Comparison of ENCODE assay signal across 1 cellular context in genomic region chr14:77033622-77034521, GRCh38.
TF ChIP-seq lines count a peak whose summit lies in the region.

No MANE protein-coding gene starts in this region.

TF ChIP-seq in HepG2, 621 proteins besides CTCF, POLR2A, EP300 and RAD21 (continued from another document and continues in another):
- no peak for TF ChIP-seq ZBTB2 (CRISPR knock-in tag; IDR thresholded peaks at IDR 0.05; ENCODE audit: low read depth)
- TF ChIP-seq ZNF382 (CRISPR knock-in tag; IDR thresholded peaks at IDR 0.05; ENCODE audit: borderline replicate concordance): no peak
- TF ChIP-seq ARNT (IDR thresholded peaks at IDR 0.05): no peak
- TF ChIP-seq SSRP1 (CRISPR knock-in tag; IDR thresholded peaks at IDR 0.05): no peak; the same call in 1 of the 2 replicates
- TF ChIP-seq, protein P1, sequence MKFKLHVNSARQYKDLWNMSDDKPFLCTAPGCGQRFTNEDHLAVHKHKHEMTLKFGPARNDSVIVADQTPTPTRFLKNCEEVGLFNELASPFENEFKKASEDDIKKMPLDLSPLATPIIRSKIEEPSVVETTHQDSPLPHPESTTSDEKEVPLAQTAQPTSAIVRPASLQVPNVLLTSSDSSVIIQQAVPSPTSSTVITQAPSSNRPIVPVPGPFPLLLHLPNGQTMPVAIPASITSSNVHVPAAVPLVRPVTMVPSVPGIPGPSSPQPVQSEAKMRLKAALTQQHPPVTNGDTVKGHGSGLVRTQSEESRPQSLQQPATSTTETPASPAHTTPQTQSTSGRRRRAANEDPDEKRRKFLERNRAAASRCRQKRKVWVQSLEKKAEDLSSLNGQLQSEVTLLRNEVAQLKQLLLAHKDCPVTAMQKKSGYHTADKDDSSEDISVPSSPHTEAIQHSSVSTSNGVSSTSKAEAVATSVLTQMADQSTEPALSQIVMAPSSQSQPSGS (CRISPR knock-in tag; IDR thresholded peaks at IDR 0.05): peak; percentile 36; the same call in 1 of the 2 replicates
- TF ChIP-seq ZNF224 (CRISPR knock-in tag; IDR thresholded peaks at IDR 0.05): no peak
- TF ChIP-seq YY1 (IDR thresholded peaks at IDR 0.05; ENCODE audit: insufficient read depth, insufficient replicate concordance, low read depth, low read length): no peak
- TF ChIP-seq ZNF253 (CRISPR knock-in tag; IDR thresholded peaks at IDR 0.05; ENCODE audit: borderline replicate concordance): no peak
- no peak for TF ChIP-seq HES4 (CRISPR knock-in tag; IDR thresholded peaks at IDR 0.05; ENCODE audit: borderline replicate concordance)
- TF ChIP-seq ZNF709 (CRISPR knock-in tag; IDR thresholded peaks at IDR 0.05): 0 out of 2 replicates have a peak, but pooled peaks have one; percentile 39
- no peak for TF ChIP-seq ATF6 (CRISPR knock-in tag; conservative IDR thresholded peaks at IDR 0.05)
- peak; percentile 62 for TF ChIP-seq KDM5B (CRISPR knock-in tag; IDR thresholded peaks at IDR 0.05; ENCODE audit: borderline replicate concordance)
- TF ChIP-seq, protein P2, sequence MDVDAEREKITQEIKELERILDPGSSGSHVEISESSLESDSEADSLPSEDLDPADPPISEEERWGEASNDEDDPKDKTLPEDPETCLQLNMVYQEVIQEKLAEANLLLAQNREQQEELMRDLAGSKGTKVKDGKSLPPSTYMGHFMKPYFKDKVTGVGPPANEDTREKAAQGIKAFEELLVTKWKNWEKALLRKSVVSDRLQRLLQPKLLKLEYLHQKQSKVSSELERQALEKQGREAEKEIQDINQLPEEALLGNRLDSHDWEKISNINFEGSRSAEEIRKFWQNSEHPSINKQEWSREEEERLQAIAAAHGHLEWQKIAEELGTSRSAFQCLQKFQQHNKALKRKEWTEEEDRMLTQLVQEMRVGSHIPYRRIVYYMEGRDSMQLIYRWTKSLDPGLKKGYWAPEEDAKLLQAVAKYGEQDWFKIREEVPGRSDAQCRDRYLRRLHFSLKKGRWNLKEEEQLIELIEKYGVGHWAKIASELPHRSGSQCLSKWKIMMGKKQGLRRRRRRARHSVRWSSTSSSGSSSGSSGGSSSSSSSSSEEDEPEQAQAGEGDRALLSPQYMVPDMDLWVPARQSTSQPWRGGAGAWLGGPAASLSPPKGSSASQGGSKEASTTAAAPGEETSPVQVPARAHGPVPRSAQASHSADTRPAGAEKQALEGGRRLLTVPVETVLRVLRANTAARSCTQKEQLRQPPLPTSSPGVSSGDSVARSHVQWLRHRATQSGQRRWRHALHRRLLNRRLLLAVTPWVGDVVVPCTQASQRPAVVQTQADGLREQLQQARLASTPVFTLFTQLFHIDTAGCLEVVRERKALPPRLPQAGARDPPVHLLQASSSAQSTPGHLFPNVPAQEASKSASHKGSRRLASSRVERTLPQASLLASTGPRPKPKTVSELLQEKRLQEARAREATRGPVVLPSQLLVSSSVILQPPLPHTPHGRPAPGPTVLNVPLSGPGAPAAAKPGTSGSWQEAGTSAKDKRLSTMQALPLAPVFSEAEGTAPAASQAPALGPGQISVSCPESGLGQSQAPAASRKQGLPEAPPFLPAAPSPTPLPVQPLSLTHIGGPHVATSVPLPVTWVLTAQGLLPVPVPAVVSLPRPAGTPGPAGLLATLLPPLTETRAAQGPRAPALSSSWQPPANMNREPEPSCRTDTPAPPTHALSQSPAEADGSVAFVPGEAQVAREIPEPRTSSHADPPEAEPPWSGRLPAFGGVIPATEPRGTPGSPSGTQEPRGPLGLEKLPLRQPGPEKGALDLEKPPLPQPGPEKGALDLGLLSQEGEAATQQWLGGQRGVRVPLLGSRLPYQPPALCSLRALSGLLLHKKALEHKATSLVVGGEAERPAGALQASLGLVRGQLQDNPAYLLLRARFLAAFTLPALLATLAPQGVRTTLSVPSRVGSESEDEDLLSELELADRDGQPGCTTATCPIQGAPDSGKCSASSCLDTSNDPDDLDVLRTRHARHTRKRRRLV (CRISPR knock-in tag; IDR thresholded peaks at IDR 0.05): no peak
- TF ChIP-seq HDAC2 (CRISPR knock-in tag; IDR thresholded peaks at IDR 0.05): peak; percentile 85
- no peak; the same call in 1 of the 2 replicates for TF ChIP-seq FIP1L1 (IDR thresholded peaks at IDR 0.05; ENCODE audit: borderline replicate concordance, insufficient read depth, low read depth, low read length)
- peak; percentile 66 for TF ChIP-seq UBTF (CRISPR knock-in tag; IDR thresholded peaks at IDR 0.05)
- TF ChIP-seq ZNF256 (CRISPR knock-in tag; conservative IDR thresholded peaks at IDR 0.05): no peak
- TF ChIP-seq, protein P3, sequence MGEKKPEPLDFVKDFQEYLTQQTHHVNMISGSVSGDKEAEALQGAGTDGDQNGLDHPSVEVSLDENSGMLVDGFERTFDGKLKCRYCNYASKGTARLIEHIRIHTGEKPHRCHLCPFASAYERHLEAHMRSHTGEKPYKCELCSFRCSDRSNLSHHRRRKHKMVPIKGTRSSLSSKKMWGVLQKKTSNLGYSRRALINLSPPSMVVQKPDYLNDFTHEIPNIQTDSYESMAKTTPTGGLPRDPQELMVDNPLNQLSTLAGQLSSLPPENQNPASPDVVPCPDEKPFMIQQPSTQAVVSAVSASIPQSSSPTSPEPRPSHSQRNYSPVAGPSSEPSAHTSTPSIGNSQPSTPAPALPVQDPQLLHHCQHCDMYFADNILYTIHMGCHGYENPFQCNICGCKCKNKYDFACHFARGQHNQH (CRISPR knock-in tag; IDR thresholded peaks at IDR 0.05): peak; percentile 61; the same call in 1 of the 2 replicates
- TF ChIP-seq HOXA7 (CRISPR knock-in tag; IDR thresholded peaks at IDR 0.05): no peak
- TF ChIP-seq ATAD3A (CRISPR knock-in tag; IDR thresholded peaks at IDR 0.05): no peak
- no peak for TF ChIP-seq ATF1 (CRISPR knock-in tag; IDR thresholded peaks at IDR 0.05)
- TF ChIP-seq CENPT (CRISPR knock-in tag; IDR thresholded peaks at IDR 0.05; ENCODE audit: low read depth): no peak
- no peak for TF ChIP-seq ZFP82 (CRISPR knock-in tag; IDR thresholded peaks at IDR 0.05; ENCODE audit: borderline replicate concordance)
- TF ChIP-seq NR2F1 (CRISPR knock-in tag; IDR thresholded peaks at IDR 0.05): peak; percentile 91 to 93
- TF ChIP-seq ZNF484 (CRISPR knock-in tag; IDR thresholded peaks at IDR 0.05; ENCODE audit: borderline replicate concordance, low read depth): no peak
- TF ChIP-seq, protein P4, sequence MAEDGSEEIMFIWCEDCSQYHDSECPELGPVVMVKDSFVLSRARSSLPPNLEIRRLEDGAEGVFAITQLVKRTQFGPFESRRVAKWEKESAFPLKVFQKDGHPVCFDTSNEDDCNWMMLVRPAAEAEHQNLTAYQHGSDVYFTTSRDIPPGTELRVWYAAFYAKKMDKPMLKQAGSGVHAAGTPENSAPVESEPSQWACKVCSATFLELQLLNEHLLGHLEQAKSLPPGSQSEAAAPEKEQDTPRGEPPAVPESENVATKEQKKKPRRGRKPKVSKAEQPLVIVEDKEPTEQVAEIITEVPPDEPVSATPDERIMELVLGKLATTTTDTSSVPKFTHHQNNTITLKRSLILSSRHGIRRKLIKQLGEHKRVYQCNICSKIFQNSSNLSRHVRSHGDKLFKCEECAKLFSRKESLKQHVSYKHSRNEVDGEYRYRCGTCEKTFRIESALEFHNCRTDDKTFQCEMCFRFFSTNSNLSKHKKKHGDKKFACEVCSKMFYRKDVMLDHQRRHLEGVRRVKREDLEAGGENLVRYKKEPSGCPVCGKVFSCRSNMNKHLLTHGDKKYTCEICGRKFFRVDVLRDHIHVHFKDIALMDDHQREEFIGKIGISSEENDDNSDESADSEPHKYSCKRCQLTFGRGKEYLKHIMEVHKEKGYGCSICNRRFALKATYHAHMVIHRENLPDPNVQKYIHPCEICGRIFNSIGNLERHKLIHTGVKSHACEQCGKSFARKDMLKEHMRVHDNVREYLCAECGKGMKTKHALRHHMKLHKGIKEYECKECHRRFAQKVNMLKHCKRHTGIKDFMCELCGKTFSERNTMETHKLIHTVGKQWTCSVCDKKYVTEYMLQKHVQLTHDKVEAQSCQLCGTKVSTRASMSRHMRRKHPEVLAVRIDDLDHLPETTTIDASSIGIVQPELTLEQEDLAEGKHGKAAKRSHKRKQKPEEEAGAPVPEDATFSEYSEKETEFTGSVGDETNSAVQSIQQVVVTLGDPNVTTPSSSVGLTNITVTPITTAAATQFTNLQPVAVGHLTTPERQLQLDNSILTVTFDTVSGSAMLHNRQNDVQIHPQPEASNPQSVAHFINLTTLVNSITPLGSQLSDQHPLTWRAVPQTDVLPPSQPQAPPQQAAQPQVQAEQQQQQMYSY (CRISPR knock-in tag; IDR thresholded peaks at IDR 0.05): no peak
- no peak for TF ChIP-seq ZNF619 (CRISPR knock-in tag; IDR thresholded peaks at IDR 0.05)
- peak; percentile 26; the same call in 1 of the 2 replicates for TF ChIP-seq KMT2B (CRISPR knock-in tag; IDR thresholded peaks at IDR 0.05)
- TF ChIP-seq, protein P5, sequence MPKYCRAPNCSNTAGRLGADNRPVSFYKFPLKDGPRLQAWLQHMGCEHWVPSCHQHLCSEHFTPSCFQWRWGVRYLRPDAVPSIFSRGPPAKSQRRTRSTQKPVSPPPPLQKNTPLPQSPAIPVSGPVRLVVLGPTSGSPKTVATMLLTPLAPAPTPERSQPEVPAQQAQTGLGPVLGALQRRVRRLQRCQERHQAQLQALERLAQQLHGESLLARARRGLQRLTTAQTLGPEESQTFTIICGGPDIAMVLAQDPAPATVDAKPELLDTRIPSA (CRISPR knock-in tag; IDR thresholded peaks at IDR 0.05; ENCODE audit: borderline replicate concordance): no peak
- TF ChIP-seq NR3C1 (CRISPR knock-in tag; IDR thresholded peaks at IDR 0.05): no peak
- no peak for TF ChIP-seq GLI4 (CRISPR knock-in tag; IDR thresholded peaks at IDR 0.05; ENCODE audit: borderline replicate concordance)
- TF ChIP-seq ZNF329 (CRISPR knock-in tag; IDR thresholded peaks at IDR 0.05; ENCODE audit: low read depth): no peak
- TF ChIP-seq ZNF703 (CRISPR knock-in tag; IDR thresholded peaks at IDR 0.05; ENCODE audit: borderline replicate concordance): no peak
- TF ChIP-seq, protein P6, sequence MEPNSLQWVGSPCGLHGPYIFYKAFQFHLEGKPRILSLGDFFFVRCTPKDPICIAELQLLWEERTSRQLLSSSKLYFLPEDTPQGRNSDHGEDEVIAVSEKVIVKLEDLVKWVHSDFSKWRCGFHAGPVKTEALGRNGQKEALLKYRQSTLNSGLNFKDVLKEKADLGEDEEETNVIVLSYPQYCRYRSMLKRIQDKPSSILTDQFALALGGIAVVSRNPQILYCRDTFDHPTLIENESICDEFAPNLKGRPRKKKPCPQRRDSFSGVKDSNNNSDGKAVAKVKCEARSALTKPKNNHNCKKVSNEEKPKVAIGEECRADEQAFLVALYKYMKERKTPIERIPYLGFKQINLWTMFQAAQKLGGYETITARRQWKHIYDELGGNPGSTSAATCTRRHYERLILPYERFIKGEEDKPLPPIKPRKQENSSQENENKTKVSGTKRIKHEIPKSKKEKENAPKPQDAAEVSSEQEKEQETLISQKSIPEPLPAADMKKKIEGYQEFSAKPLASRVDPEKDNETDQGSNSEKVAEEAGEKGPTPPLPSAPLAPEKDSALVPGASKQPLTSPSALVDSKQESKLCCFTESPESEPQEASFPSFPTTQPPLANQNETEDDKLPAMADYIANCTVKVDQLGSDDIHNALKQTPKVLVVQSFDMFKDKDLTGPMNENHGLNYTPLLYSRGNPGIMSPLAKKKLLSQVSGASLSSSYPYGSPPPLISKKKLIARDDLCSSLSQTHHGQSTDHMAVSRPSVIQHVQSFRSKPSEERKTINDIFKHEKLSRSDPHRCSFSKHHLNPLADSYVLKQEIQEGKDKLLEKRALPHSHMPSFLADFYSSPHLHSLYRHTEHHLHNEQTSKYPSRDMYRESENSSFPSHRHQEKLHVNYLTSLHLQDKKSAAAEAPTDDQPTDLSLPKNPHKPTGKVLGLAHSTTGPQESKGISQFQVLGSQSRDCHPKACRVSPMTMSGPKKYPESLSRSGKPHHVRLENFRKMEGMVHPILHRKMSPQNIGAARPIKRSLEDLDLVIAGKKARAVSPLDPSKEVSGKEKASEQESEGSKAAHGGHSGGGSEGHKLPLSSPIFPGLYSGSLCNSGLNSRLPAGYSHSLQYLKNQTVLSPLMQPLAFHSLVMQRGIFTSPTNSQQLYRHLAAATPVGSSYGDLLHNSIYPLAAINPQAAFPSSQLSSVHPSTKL (CRISPR knock-in tag; IDR thresholded peaks at IDR 0.05): peak; percentile 97
